11 cellular contexts compared by ENCODE assay signal in genomic region chr9:16032799-16033198, GRCh38.
A peak's percentile ranks its signal among the peaks of the same experiment; 100 is the strongest.
DNase-seq lines count a peak whose midpoint lies in the region; TF ChIP-seq lines count a peak whose summit lies in the region.
"Had no signal": no experiment of that assay in that cellular context is flagged by ENCODE, and none has a peak within 500 bp of the region (broad histone marks: within the 10 kb centered on the region; RNA-seq: fewer than 3 reads in every experiment).

No MANE protein-coding gene starts in this region.

- TF ChIP-seq CTCF in BJ (IDR thresholded peaks at IDR 0.05; ENCODE audit: insufficient read depth, low read depth, low read length) (peak; percentile 24; the same call in 1 of the 2 replicates), astrocyte of the cerebellum (IDR thresholded peaks at IDR 0.05; ENCODE audit: low read depth, low read length, missing control alignments) (peak; percentile 49)

- in situ Hi-C loops in astrocyte of the cerebellum (cut with HindIII; ENCODE audit: low sequenced_read_pairs) = no loop called here

- DNase-seq in BJ (ENCODE audit: low read depth) (no peak), HT-29 (ENCODE audit: low spot score) (peak; percentile 36), astrocyte of the cerebellum (ENCODE audit: low read depth) (peak; percentile 53), kidney tubule cell (ENCODE audit: low spot score) (peak; percentile 88), HuH-7.5 (ENCODE audit: low spot score) (no peak), HPDE6-E6E7 (ENCODE audit: extremely low spot score) (no peak), SIG-M5 treated with dmso at 0.1 percent for 504 hours (lab: John Stamatoyannopoulos, UW; ENCODE audit: unreplicated experiment) (no peak), NCI-H2107 (lab: John Stamatoyannopoulos, UW) (no peak)
- DNase-seq: head of caudate nucleus, NCI-H1930, thyroid gland had no signal

- POLR2A ChIA-PET in BJ (lab: Charles Lee) = no interaction called here

- CTCF ChIA-PET in BJ (lab: Yijun Ruan, JAX) = interaction anchor here (1.1 to 1.8 kb wide), 3 partner anchors 9 to 20 kb away, joined by 3 to 5 read pairs (median 4); no protein-coding TSS in a partner anchor

- no peaks in the 10 kb centered on the region for H3K36me3 ChIP-seq in BJ (ENCODE audit: control insufficient read depth, insufficient read depth, low read length)
- H3K36me3 ChIP-seq: thyroid gland had no signal

- H3K4me3 ChIP-seq in BJ (ENCODE audit: low read depth, low read length) (no peak overlapping the region), astrocyte of the cerebellum (ENCODE audit: low read depth, low read length) (no peak overlapping the region)
- H3K4me3 ChIP-seq: thyroid gland had no signal

- no peaks in the 10 kb centered on the region for H3K27me3 ChIP-seq in BJ (ENCODE audit: control insufficient read depth, insufficient read depth, low read length)
- H3K27me3 ChIP-seq: thyroid gland had no signal

Comparison
In these comparisons a context has a peak if more than half of its experiments do, and no peak if none do; other contexts are left out.
1. DNase-seq: peak in HT-29 (single experiment), astrocyte of the cerebellum (single experiment) and kidney tubule cell (single experiment); none in BJ (single experiment), HuH-7.5 (single experiment), HPDE6-E6E7 (single experiment), SIG-M5 treated with dmso at 0.1 percent for 504 hours (single experiment) and NCI-H2107 (single experiment).